Comparison of ENCODE assay signal across 8 cellular contexts in genomic region chr1:38873027-38873969, GRCh38. TPM values are rescaled to one million over a fixed set of nuclear protein-coding genes. Genes with fewer than 3 reads are reported as not detected.
DNase-seq lines count a peak whose midpoint lies in the region; ATAC-seq and TF ChIP-seq lines count a peak whose summit lies in the region.

TSS of gene MYCBP (minus strand) at chr1:38873348. CDS start at chr1:38873305, 43 bp downstream.

- CTCF ChIA-PET in Calu3 (lab: Charles Lee), result interaction anchor here (0.9 to 1.2 kb wide), 2 partner anchors 11 to 219 kb away, joined by 3 to 4 read pairs; no protein-coding TSS in a partner anchor

- H3K36me3 ChIP-seq in HUES64 (ENCODE audit: insufficient read depth, low read length), result no peaks in the 10 kb centered on the region
- no peaks in the 10 kb centered on the region for H3K36me3 ChIP-seq in OCI-LY1 (ENCODE audit: insufficient read depth, low read length)

- H3K9ac ChIP-seq in HUES64 (ENCODE audit: low read depth, low read length) (peak within 1 kb of the TSS; percentile 64), OCI-LY1 (ENCODE audit: low read length) (peak within 1 kb of the TSS; percentile 85)

- TSS peak; percentile 53 for BruUV-seq in Calu3 (replicated peaks; lab: Mats Ljungman, UMichigan)

- peak within 1 kb of the TSS; percentile 99 for H3K4me2 ChIP-seq in OCI-LY1 (ENCODE audit: low read length)

- H3K9me2 ChIP-seq in OCI-LY1 (ENCODE audit: low read depth, low read length), result no peaks in the 10 kb centered on the region

- H3K9me3 Mint-ChIP-seq in Calu3 (ENCODE audit: low read depth, unreplicated experiment), result no peaks in the 10 kb centered on the region
- no peaks in the 10 kb centered on the region for H3K9me3 Mint-ChIP-seq in endothelial cell (ENCODE audit: unreplicated experiment)
- H3K9me3 Mint-ChIP-seq in mesothelial cell of epicardium, result no peaks in the 10 kb centered on the region

- H3K27ac Mint-ChIP-seq in Calu3 (ENCODE audit: unreplicated experiment) (peak within 1 kb of the TSS; percentile 79), endothelial cell (ENCODE audit: unreplicated experiment) (peak within 1 kb of the TSS; percentile 64), mesothelial cell of epicardium (peak within 1 kb of the TSS; percentile 93)

- peak; percentile 95 for ATAC-seq in GM21447 (IDR thresholded peaks at IDR 0.05; ENCODE audit: unreplicated experiment)

- H3K36me3 Mint-ChIP-seq in Calu3 (ENCODE audit: insufficient read depth, unreplicated experiment) (peaks cover 27% of the 10 kb centered on the region), endothelial cell (ENCODE audit: low read depth, unreplicated experiment) (no peaks in the 10 kb centered on the region), mesothelial cell of epicardium (peaks cover 2% of the 10 kb centered on the region)

- DNase-seq in Calu3, result peak; percentile 97
- peak; percentile 96 for DNase-seq in activated CD8-positive, alpha-beta memory T cell treated with anti-CD3 and anti-CD28 coated beads, Interleukin-2, amount 50 U/mL, for 4 hours
- peak; percentile 96 for DNase-seq in endothelial cell (ENCODE audit: low spot score)
- peak; percentile 89 to 99 for DNase-seq in mesothelial cell of epicardium (ENCODE audit: low spot score in 2 of 2, unreplicated experiment in 2 of 2)
- peak; percentile 95 to 96 for DNase-seq in stimulated activated CD8-positive, alpha-beta memory T cell treated with anti-CD3 and anti-CD28 coated beads, Interleukin-15, amount 100 ng/mL, for 48 hours (ENCODE audit: low read depth in 2 of 2)

- H3K27me3 Mint-ChIP-seq in Calu3 (ENCODE audit: unreplicated experiment), result no peaks in the 10 kb centered on the region
- no peaks in the 10 kb centered on the region for H3K27me3 Mint-ChIP-seq in endothelial cell (ENCODE audit: unreplicated experiment)
- no peaks in the 10 kb centered on the region for H3K27me3 Mint-ChIP-seq in mesothelial cell of epicardium (ENCODE audit: low read depth)

- intact Hi-C loops in Calu3 (cut with micrococcal nuclease; ENCODE audit: unreplicated experiment), result loop anchor here (5.0 kb wide), 2 partner anchors 119 to 219 kb away; partner anchors contain the start of gene AKIRIN1

- H3K4me3 Mint-ChIP-seq in Calu3 (ENCODE audit: low read depth, unreplicated experiment) (peak within 1 kb of the TSS; percentile 83), endothelial cell (ENCODE audit: unreplicated experiment) (peak within 1 kb of the TSS; percentile 97), mesothelial cell of epicardium (peak within 1 kb of the TSS; percentile 95)

- H3F3A ChIP-seq in OCI-LY1 (ENCODE audit: insufficient read depth, low read length), result no peaks in the 10 kb centered on the region

- peaks cover 13% of the 10 kb centered on the region; the same call in 1 of the 2 replicates for H3K4me1 ChIP-seq in HUES64 (ENCODE audit: insufficient read depth, low read length)
- peaks cover 24% of the 10 kb centered on the region for H3K4me1 ChIP-seq in OCI-LY1 (ENCODE audit: insufficient read depth, low read length, severe bottlenecking)

- TF ChIP-seq CTCF in Calu3 (IDR thresholded peaks at IDR 0.05; ENCODE audit: unreplicated experiment), result no peak
- TF ChIP-seq CTCF in OCI-LY1 (IDR thresholded peaks at IDR 0.05; ENCODE audit: low read length), result no peak
- TF ChIP-seq CTCF in endothelial cell (IDR thresholded peaks at IDR 0.05; ENCODE audit: unreplicated experiment), result no peak
- peak; percentile 50 for TF ChIP-seq CTCF in mesothelial cell of epicardium (IDR thresholded peaks at IDR 0.05; ENCODE audit: unreplicated experiment)

- peak within 1 kb of the TSS; percentile 87 for H3K4me3 ChIP-seq in HUES64 (ENCODE audit: low read length)
- peak within 1 kb of the TSS; percentile 88 for H3K4me3 ChIP-seq in OCI-LY1 (ENCODE audit: low read depth, low read length, poor library complexity, severe bottlenecking)

- H3K4me1 Mint-ChIP-seq in Calu3 (ENCODE audit: low read depth, unreplicated experiment) (peaks cover 14% of the 10 kb centered on the region), endothelial cell (ENCODE audit: unreplicated experiment) (peaks cover 9% of the 10 kb centered on the region), mesothelial cell of epicardium (peaks cover 11% of the 10 kb centered on the region)

- H3K27me3 ChIP-seq in HUES64 (ENCODE audit: insufficient read depth, low read length) (no peaks in the 10 kb centered on the region), OCI-LY1 (ENCODE audit: insufficient read depth, low read length) (no peaks in the 10 kb centered on the region)

- no peak within 1 kb of the TSS for H2AFZ ChIP-seq in OCI-LY1 (ENCODE audit: low read length)

- H3K27ac ChIP-seq in HUES64 (ENCODE audit: low read depth, low read length) (peak within 1 kb of the TSS; percentile 38), OCI-LY1 (ENCODE audit: low read depth, low read length, poor library complexity, severe bottlenecking) (no peak within 1 kb of the TSS)

- no peaks in the 10 kb centered on the region for H3K9me3 ChIP-seq in HUES64 (ENCODE audit: insufficient read depth, low read depth, low read length)
- no peaks in the 10 kb centered on the region for H3K9me3 ChIP-seq in OCI-LY1 (ENCODE audit: low read length)

- 0 out of 2 replicates have a peak, but pooled peaks cover 4% of the 10 kb centered on the region for H3K79me2 ChIP-seq in OCI-LY1 (ENCODE audit: insufficient read depth, low read length)

- no peaks in the 10 kb centered on the region for H4K20me1 ChIP-seq in OCI-LY1 (ENCODE audit: insufficient read depth, low read length)

- WGBS in HUES64, result under 1% methylated on average over 68 of the region's 69 CpGs

RNA-seq across cellular contexts. Expression of gene MYCBP, which starts in this region (rescaled TPM):
- total RNA-seq in Calu3 (2022) (25.9 and 33.2 TPM in 2 replicates), endothelial cell (ENCODE audit: unreplicated experiment) (34.6 TPM), mesothelial cell of epicardium (10.5 to 14.1 TPM (median 12.2 TPM) in 3 replicates)
- 39.2 TPM for polyA plus RNA-seq in HUES64 (2013, experiment 1 of 2)
- polyA plus RNA-seq in HUES64 (2013, experiment 2 of 2), result 36.5 TPM
